ENCODE assay signal across 1 cellular context in genomic region chr6:15247750-15248450, GRCh38.
TF ChIP-seq lines count a peak whose summit lies in the region.

No MANE protein-coding gene starts in this region.

TF ChIP-seq in K562, 482 proteins besides CTCF, POLR2A, EP300 and RAD21 (continued from another document and continues in another):
- peak; percentile 31 for TF ChIP-seq PRDM10 (IDR thresholded peaks at IDR 0.05; ENCODE audit: partially characterized antibody)
- TF ChIP-seq FOXK2 (conservative IDR thresholded peaks at IDR 0.05 in 1 of 2, IDR thresholded peaks at IDR 0.05 in 1 of 2; ENCODE audit: low read depth in 2 of 2), result no peak
- no peak for TF ChIP-seq KAT8 (IDR thresholded peaks at IDR 0.05; ENCODE audit: low read depth)
- TF ChIP-seq ZNF23 (CRISPR knock-in tag; IDR thresholded peaks at IDR 0.05), result no peak
- TF ChIP-seq CEBPG (CRISPR knock-in tag; IDR thresholded peaks at IDR 0.05), result no peak
- TF ChIP-seq CEBPG (tag; conservative IDR thresholded peaks at IDR 0.05 in 1 of 2, IDR thresholded peaks at IDR 0.05 in 1 of 2), result no peak
- 0 out of 2 replicates have a peak, but pooled peaks have one; percentile 69 for TF ChIP-seq ZBTB49 (CRISPR knock-in tag; IDR thresholded peaks at IDR 0.05; ENCODE audit: borderline replicate concordance)
- TF ChIP-seq THRAP3 (IDR thresholded peaks at IDR 0.05; ENCODE audit: borderline replicate concordance), result no peak
- TF ChIP-seq TEAD1 (CRISPR knock-in tag; IDR thresholded peaks at IDR 0.05), result 0 out of 4 replicates have a peak, but pooled peaks of 1 of the 2 experiments have one; percentile 72
- peak; percentile 83 for TF ChIP-seq POLR2G (IDR thresholded peaks at IDR 0.05; ENCODE audit: low read depth, low read length)
- peak; percentile 10 to 50; a peak in 2 of 4 replicates for TF ChIP-seq MNT (conservative IDR thresholded peaks at IDR 0.05)
- no peak for TF ChIP-seq HDAC6 (IDR thresholded peaks at IDR 0.05; ENCODE audit: low read depth, low read length)
- TF ChIP-seq MITF (IDR thresholded peaks at IDR 0.05), result no peak
- TF ChIP-seq ATF4 (CRISPR knock-in tag; IDR thresholded peaks at IDR 0.05), result no peak
- TF ChIP-seq TOE1 (IDR thresholded peaks at IDR 0.05; ENCODE audit: borderline replicate concordance), result 0 out of 2 replicates have a peak, but pooled peaks have one; percentile 21
- TF ChIP-seq TOE1 (CRISPR knock-in tag; IDR thresholded peaks at IDR 0.05; ENCODE audit: borderline replicate concordance, low read depth), result 0 out of 2 replicates have a peak, but pooled peaks have one; percentile 49
- no peak for TF ChIP-seq NFE2 (IDR thresholded peaks at IDR 0.05; ENCODE audit: low read depth)
- no peak for TF ChIP-seq MED1 (CRISPR knock-in tag; IDR thresholded peaks at IDR 0.05; ENCODE audit: borderline replicate concordance)
- TF ChIP-seq THAP12 (CRISPR knock-in tag; IDR thresholded peaks at IDR 0.05), result 0 out of 2 replicates have a peak, but pooled peaks have one; percentile 33
- 0 out of 2 replicates have a peak, but pooled peaks have one; percentile 22 for TF ChIP-seq ZBTB17 (CRISPR knock-in tag; IDR thresholded peaks at IDR 0.05)
- TF ChIP-seq PPARD (CRISPR knock-in tag; IDR thresholded peaks at IDR 0.05), result no peak
- TF ChIP-seq SMAD4 (CRISPR knock-in tag; conservative IDR thresholded peaks at IDR 0.05), result peak; percentile 21; the same call in 1 of the 2 replicates
- no peak for TF ChIP-seq ZNF785 (CRISPR knock-in tag; IDR thresholded peaks at IDR 0.05)
- TF ChIP-seq RUNX1 (IDR thresholded peaks at IDR 0.05; ENCODE audit: low read depth), result no peak
- peak in 1 of 2 experiments; percentile 64; a peak in 2 of 4 replicates for TF ChIP-seq HDAC1 (IDR thresholded peaks at IDR 0.05)
- peak; percentile 39 for TF ChIP-seq HMGN3 (IDR thresholded peaks at IDR 0.05; ENCODE audit: borderline replicate concordance, extremely low read depth, insufficient read length, low read depth, low read length)
- TF ChIP-seq KHSRP (IDR thresholded peaks at IDR 0.05), result no peak
- TF ChIP-seq FOXJ2 (tag; IDR thresholded peaks at IDR 0.05), result peak; percentile 0; the same call in 1 of the 2 replicates
- no peak for TF ChIP-seq RBM25 (IDR thresholded peaks at IDR 0.05; ENCODE audit: low read depth, low read length, severe bottlenecking)
- peak; percentile 29; the same call in 1 of the 2 replicates for TF ChIP-seq PHF8 (IDR thresholded peaks at IDR 0.05; ENCODE audit: borderline replicate concordance, low read length)
- no peak for TF ChIP-seq TCFL5 (CRISPR knock-in tag; conservative IDR thresholded peaks at IDR 0.05)
- no peak for TF ChIP-seq GABPB1 (CRISPR knock-in tag; IDR thresholded peaks at IDR 0.05)
- TF ChIP-seq ZBTB12 (CRISPR knock-in tag; IDR thresholded peaks at IDR 0.05), result no peak
- TF ChIP-seq PRMT5 (CRISPR knock-in tag; IDR thresholded peaks at IDR 0.05), result no peak
- TF ChIP-seq E2F6 (IDR thresholded peaks at IDR 0.05; ENCODE audit: borderline replicate concordance in 1 of 2, extremely low read depth in 1 of 2, insufficient read depth in 1 of 2, insufficient read length in 1 of 2, low read depth in 1 of 2, low read length in 1 of 2, poor library complexity in 1 of 2, severe bottlenecking in 1 of 2), result peak in 1 of 2 experiments; percentile 54
- TF ChIP-seq ZNF384 (IDR thresholded peaks at IDR 0.05; ENCODE audit: low read depth, low read length), result no peak
- no peak for TF ChIP-seq PRPF4 (IDR thresholded peaks at IDR 0.05; ENCODE audit: insufficient read depth, low read depth, low read length, poor library complexity, severe bottlenecking)
- TF ChIP-seq RBM34 (IDR thresholded peaks at IDR 0.05; ENCODE audit: borderline replicate concordance, insufficient read depth, low read length), result no peak
- peak; percentile 67; the same call in 1 of the 2 replicates for TF ChIP-seq NKRF (IDR thresholded peaks at IDR 0.05; ENCODE audit: borderline replicate concordance)
- TF ChIP-seq TAF9B (IDR thresholded peaks at IDR 0.05; ENCODE audit: partially characterized antibody), result peak; percentile 55
- no peak for TF ChIP-seq ETV1 (tag; conservative IDR thresholded peaks at IDR 0.05; ENCODE audit: low read depth)
- TF ChIP-seq RCOR1 (IDR thresholded peaks at IDR 0.05; ENCODE audit: borderline replicate concordance in 1 of 2, low read depth in 2 of 2, low read length in 2 of 2), result peak in 1 of 2 experiments; percentile 10; a peak in 1 of 4 replicates
- no peak for TF ChIP-seq TCF15 (CRISPR knock-in tag; IDR thresholded peaks at IDR 0.05)
- no peak for TF ChIP-seq SRF (CRISPR knock-in tag; IDR thresholded peaks at IDR 0.05)
- TF ChIP-seq HLTF (IDR thresholded peaks at IDR 0.05), result no peak
- no peak for TF ChIP-seq ILK (tag; IDR thresholded peaks at IDR 0.05; ENCODE audit: borderline replicate concordance, low read depth)
- TF ChIP-seq ESRRA (IDR thresholded peaks at IDR 0.05; ENCODE audit: borderline replicate concordance, low read depth), result no peak
- no peak for TF ChIP-seq GABPB2 (CRISPR knock-in tag; conservative IDR thresholded peaks at IDR 0.05)
- TF ChIP-seq DPF2 (IDR thresholded peaks at IDR 0.05), result 0 out of 2 replicates have a peak, but pooled peaks have one; percentile 17
